15 cellular contexts compared by ENCODE assay signal in genomic region chr1:151037032-151037431, GRCh38. TPM values are rescaled to one million over a fixed set of nuclear protein-coding genes. Genes with fewer than 3 reads are reported as not detected.
A peak's percentile ranks its signal among the peaks of the same experiment; 100 is the strongest.
DNase-seq lines count a peak whose midpoint lies in the region; ATAC-seq, FAIRE-seq and TF ChIP-seq lines count a peak whose summit lies in the region.
"Had no signal": no experiment of that assay in that cellular context is flagged by ENCODE, and none has a peak within 500 bp of the region (broad histone marks: within the 10 kb centered on the region; RNA-seq: fewer than 3 reads in every experiment).

No MANE protein-coding gene starts in this region.

- no peaks in the 10 kb centered on the region for H3K9me3 Mint-ChIP-seq in GM23338
- no peaks in the 10 kb centered on the region for H3K9me3 Mint-ChIP-seq in T-helper 2 cell treated with Interferon-gamma antibody and Interleukin-4, amounts not matched to agents 5 μg/mL and 100 μg/mL, for 36 hours

- H3K27me3 ChIP-seq in GM23338 (ENCODE audit: insufficient read depth) (no peaks in the 10 kb centered on the region), bronchial epithelial cell (ENCODE audit: control insufficient read depth, insufficient read depth, low read length) (no peaks in the 10 kb centered on the region), left lung (no peaks in the 10 kb centered on the region), suprapubic skin (no peaks in the 10 kb centered on the region)

- 0 out of 2 replicates have a peak overlapping the region, but pooled peaks have one; percentile 18 for H3K27ac ChIP-seq in GM23338 (ENCODE audit: low read depth)
- H3K27ac ChIP-seq in left lung, result no peak overlapping the region
- H3K27ac ChIP-seq in suprapubic skin, result peak overlapping the region; percentile 66
- H3K27ac ChIP-seq: C4-2B had no signal

- peaks cover 6% of the 10 kb centered on the region for H3K27me3 Mint-ChIP-seq in GM23338 (ENCODE audit: insufficient read depth, low read depth, poor library complexity)
- no peaks in the 10 kb centered on the region for H3K27me3 Mint-ChIP-seq in T-helper 2 cell treated with Interferon-gamma antibody and Interleukin-4, amounts not matched to agents 5 μg/mL and 100 μg/mL, for 36 hours (ENCODE audit: low read depth)

- H3F3A ChIP-seq in GM23338 (replicated peaks; ENCODE audit: low read depth), result no peaks in the 10 kb centered on the region

- peaks cover 23% of the 10 kb centered on the region for H3K4me1 Mint-ChIP-seq in GM23338
- no peaks in the 10 kb centered on the region for H3K4me1 Mint-ChIP-seq in T-helper 2 cell treated with Interferon-gamma antibody and Interleukin-4, amounts not matched to agents 5 μg/mL and 100 μg/mL, for 36 hours (ENCODE audit: low read depth)

- H3K4me3 Mint-ChIP-seq in GM23338, result no peak overlapping the region
- H3K4me3 Mint-ChIP-seq in T-helper 2 cell treated with Interferon-gamma antibody and Interleukin-4, amounts not matched to agents 5 μg/mL and 100 μg/mL, for 36 hours, result no peak overlapping the region

- TF ChIP-seq POLR2A in suprapubic skin (IDR thresholded peaks at IDR 0.05), result no peak

- 63% methylated on average over 6 of the region's 6 CpGs for WGBS in suprapubic skin

- no peak for FAIRE-seq in bronchial epithelial cell (lab: Jason Lieb, UNC)

- H3K36me3 ChIP-seq in GM23338 (ENCODE audit: insufficient read depth) (no peaks in the 10 kb centered on the region), bronchial epithelial cell (ENCODE audit: control insufficient read depth, insufficient read depth, low read length) (peaks cover 2% of the 10 kb centered on the region), left lung (peaks cover 0 to 24% of the 10 kb centered on the region in 2 donors), suprapubic skin (peaks cover 23% of the 10 kb centered on the region)

- no peaks in the 10 kb centered on the region; the same call in 1 of the 2 replicates for H4K20me1 ChIP-seq in GM23338 (replicated peaks; ENCODE audit: insufficient read depth)

- DNase-seq in GM23338 (ENCODE audit: low spot score) (no peak), bronchial epithelial cell (ENCODE audit: low read depth) (no peak), left lung (no peak), suprapubic skin (ENCODE audit: low spot score in 2 of 2) (no peak), GM13977 (ENCODE audit: low spot score) (no peak), amniotic stem cell (lab: John Stamatoyannopoulos, UW) (no peak)
- no peak for DNase-seq in T-helper 2 cell treated with Interferon-gamma antibody and Interleukin-4, amounts not matched to agents 5 μg/mL and 100 μg/mL, for 36 hours (ENCODE audit: low spot score)
- DNase-seq: DMS53, IMR-90, NCI-H1105 treated with DMSO at 0.1 percent for 48 hours, NCI-H187, NCI-H446, NCI-H69, SHP77 had no signal

- peaks cover 13% of the 10 kb centered on the region for H3K36me3 Mint-ChIP-seq in GM23338 (ENCODE audit: low read depth)
- H3K36me3 Mint-ChIP-seq in T-helper 2 cell treated with Interferon-gamma antibody and Interleukin-4, amounts not matched to agents 5 μg/mL and 100 μg/mL, for 36 hours (ENCODE audit: low read depth), result peaks cover 15% of the 10 kb centered on the region

- ATAC-seq in GM23338 (peak; percentile 36; the same call in 1 of the 3 replicates), left lung (peak; percentile 47)

- in situ Hi-C loops in GM13977 (cut with MboI; ENCODE audit: low pct_unique_long_range_greater_than_20kb, low sequenced_read_pairs, unreplicated experiment), result no loop called here

- H3K79me2 ChIP-seq in GM23338 (replicated peaks; ENCODE audit: insufficient read depth), result no peaks in the 10 kb centered on the region

- H3K4me3 ChIP-seq in GM23338 (no peak overlapping the region), bronchial epithelial cell (ENCODE audit: low read depth, low read length) (peak overlapping the region; percentile 29), left lung (no peak overlapping the region), suprapubic skin (peak overlapping the region; percentile 38)

- TF ChIP-seq CTCF in GM23338 (conservative IDR thresholded peaks at IDR 0.05; ENCODE audit: low read depth in 2 of 2) (no peak), bronchial epithelial cell (IDR thresholded peaks at IDR 0.05; ENCODE audit: insufficient read depth, low read length, severe bottlenecking) (no peak), left lung (IDR thresholded peaks at IDR 0.05) (no peak), suprapubic skin (IDR thresholded peaks at IDR 0.05) (no peak), GM13977 (IDR thresholded peaks at IDR 0.05; ENCODE audit: extremely low read depth, insufficient read depth, missing control alignments) (no peak)

- no peak overlapping the region for H2AFZ ChIP-seq in GM23338

- no peaks in the 10 kb centered on the region for H3K9me2 ChIP-seq in GM23338 (ENCODE audit: insufficient read depth)

- no peak for TF ChIP-seq EP300 in suprapubic skin (IDR thresholded peaks at IDR 0.05)

- intact Hi-C loops in left lung (cut with DNase I), result no loop called here

- peak overlapping the region; percentile 31; the same call in 1 of the 2 replicates for H3K4me2 ChIP-seq in GM23338

- H3K9me3 ChIP-seq in left lung, result no peaks in the 10 kb centered on the region
- no peaks in the 10 kb centered on the region for H3K9me3 ChIP-seq in suprapubic skin

- no peak overlapping the region for H3K27ac Mint-ChIP-seq in GM23338
- no peak overlapping the region for H3K27ac Mint-ChIP-seq in T-helper 2 cell treated with Interferon-gamma antibody and Interleukin-4, amounts not matched to agents 5 μg/mL and 100 μg/mL, for 36 hours

- peaks cover 19% of the 10 kb centered on the region for H3K4me1 ChIP-seq in GM23338 (ENCODE audit: insufficient read depth)
- H3K4me1 ChIP-seq in left lung, result no peaks in the 10 kb centered on the region
- H3K4me1 ChIP-seq in suprapubic skin, result peaks cover 19% of the 10 kb centered on the region

TF ChIP-seq in GM23338, 12 proteins besides CTCF, POLR2A, EP300 and RAD21 (continues in another document):
- TF ChIP-seq EZH2 (IDR thresholded peaks at IDR 0.05; ENCODE audit: low read depth, unreplicated experiment) (no peak), POLR2AphosphoS5 (IDR thresholded peaks at IDR 0.05; ENCODE audit: low read depth) (no peak), JUNB (IDR thresholded peaks at IDR 0.05; ENCODE audit: unreplicated experiment) (no peak), ZNF114 (CRISPR knock-in tag; IDR thresholded peaks at IDR 0.05) (no peak), EZH2phosphoT487 (IDR thresholded peaks at IDR 0.05; ENCODE audit: unreplicated experiment) (no peak), CREB1 (CRISPR knock-in tag; IDR thresholded peaks at IDR 0.05; ENCODE audit: low read depth) (no peak), STAT1 (IDR thresholded peaks at IDR 0.05; ENCODE audit: unreplicated experiment) (no peak), ZNF331 (CRISPR knock-in tag; IDR thresholded peaks at IDR 0.05; ENCODE audit: low read depth) (no peak), REST (IDR thresholded peaks at IDR 0.05; ENCODE audit: unreplicated experiment) (no peak)

RNA-seq across cellular contexts. Expression of gene BNIPL, which starts 0.6 kb away (rescaled TPM):
- 1.2 and 2.4 TPM in 2 replicates for total RNA-seq in GM23338 (2014; rRNA removed; shearing (Covaris generic))
- 0.59 and 0.91 TPM in 2 replicates for polyA plus RNA-seq in GM23338 (2016; fragmentation: Nextera tagmentation; extraction: Ambion mirVana)
- total RNA-seq in bronchial epithelial cell (4.7 and 68.1 TPM in 2 replicates), left lung (1 to 10 TPM; 3.5 to 5.9 TPM), suprapubic skin (100 to 1,000 TPM; 196 to 492 (median 251) TPM)

RNA-seq across cellular contexts. Expression of gene C1orf56, which starts 10.5 kb away (rescaled TPM):
- 1.6 and 3.9 TPM in 2 replicates for total RNA-seq in GM23338 (2014; rRNA removed; shearing (Covaris generic))
- 26.3 and 27.8 TPM in 2 replicates for polyA plus RNA-seq in GM23338 (2016; fragmentation: Nextera tagmentation; extraction: Ambion mirVana)
- total RNA-seq in bronchial epithelial cell, result 0.53 and 0.64 TPM in 2 replicates
- 1 to 10 TPM; 3.9 to 6.1 TPM for total RNA-seq in left lung
- total RNA-seq in suprapubic skin, result 1 to 10 TPM; 2.7 to 4.7 (median 3.9) TPM

RNA-seq across cellular contexts. Expression of gene CDC42SE1, which starts 22.4 kb away (rescaled TPM):
- 44.9 and 49.1 TPM in 2 replicates for total RNA-seq in GM23338 (2014; rRNA removed; shearing (Covaris generic))
- 18.3 and 18.4 TPM in 2 replicates for polyA plus RNA-seq in GM23338 (2016; fragmentation: Nextera tagmentation; extraction: Ambion mirVana)
- total RNA-seq in bronchial epithelial cell, result 81.6 and 125 TPM in 2 replicates
- 100 to 1,000 TPM; 104 to 125 TPM for total RNA-seq in left lung
- 100 to 1,000 TPM; 109 to 122 (median 115) TPM for total RNA-seq in suprapubic skin

RNA-seq across cellular contexts. Expression of gene MLLT11, which starts 23.2 kb away (rescaled TPM):
- 10.6 and 11.3 TPM in 2 replicates for total RNA-seq in GM23338 (2014; rRNA removed; shearing (Covaris generic))
- 19.7 and 22.6 TPM in 2 replicates for polyA plus RNA-seq in GM23338 (2016; fragmentation: Nextera tagmentation; extraction: Ambion mirVana)
- total RNA-seq in bronchial epithelial cell (0.79 and 4.4 TPM in 2 replicates), left lung (1 to 10 TPM; 1.7 to 2.9 TPM), suprapubic skin (1 to 10 TPM in 3 of 4 donors, under 1 TPM in 1; 0.24 to 1.5 (median 1.2) TPM)

RNA-seq across cellular contexts. Expression of gene PRUNE1, which starts 28.8 kb away (rescaled TPM):
- 23.7 and 33.2 TPM in 2 replicates for total RNA-seq in GM23338 (2014; rRNA removed; shearing (Covaris generic))
- 14.7 and 16.7 TPM in 2 replicates for polyA plus RNA-seq in GM23338 (2016; fragmentation: Nextera tagmentation; extraction: Ambion mirVana)
- total RNA-seq in bronchial epithelial cell, result 6.6 and 6.9 TPM in 2 replicates
- 10 to 100 TPM; 15.1 to 18.1 TPM for total RNA-seq in left lung
- 10 to 100 TPM; 16.5 to 24.2 (median 20.4) TPM for total RNA-seq in suprapubic skin

Comparison
In these comparisons a context has a peak if more than half of its experiments do, and no peak if none do; other contexts are left out.
1. H3K27ac ChIP-seq: peak in GM23338 (single experiment) and suprapubic skin (single experiment); none in left lung (0 of 2).
2. H3K4me3 ChIP-seq: peak in bronchial epithelial cell (single experiment) and suprapubic skin (single experiment); none in GM23338 (single experiment) and left lung (0 of 2).